In the genomic region with DNA sequence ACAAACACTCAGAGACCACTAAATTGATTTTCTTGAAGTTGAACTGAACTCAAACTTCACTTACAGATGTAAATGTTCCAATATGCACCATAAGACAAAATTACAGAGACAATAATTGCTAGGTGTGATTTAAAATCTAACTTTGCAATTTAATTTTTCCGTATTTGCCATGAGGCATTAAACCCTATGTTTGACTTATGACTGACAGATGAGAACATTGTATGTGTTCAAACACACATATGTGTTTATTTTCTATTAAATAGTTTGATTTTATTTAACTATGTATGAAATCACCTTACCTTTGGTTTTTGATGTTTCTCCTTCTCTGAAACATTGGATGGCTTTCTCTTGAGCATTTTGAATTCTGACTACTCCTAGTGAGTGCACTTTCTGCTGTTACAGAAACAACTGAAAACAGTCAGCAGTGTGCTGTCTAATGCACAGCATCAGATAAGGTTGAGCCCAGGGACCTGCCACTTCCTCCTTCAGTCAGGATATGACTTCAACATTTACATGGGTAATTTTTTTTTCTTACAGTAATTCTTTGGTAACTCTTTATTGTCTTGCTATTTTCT, we compare ENCODE assay signal across 9 cellular contexts. TPM values are rescaled to one million over a fixed set of nuclear protein-coding genes. Genes with fewer than 3 reads are reported as not detected.
DNase-seq lines count a peak whose midpoint lies in the region; ATAC-seq, FAIRE-seq and TF ChIP-seq lines count a peak whose summit lies in the region.
"Had no signal": no experiment of that assay in that cellular context is flagged by ENCODE, and none has a peak within 500 bp of the region (broad histone marks: within the 10 kb centered on the region; RNA-seq: fewer than 3 reads in every experiment).

A gene (minus strand): TSS at position 410 of the 575 bp plus-strand sequence. CDS start 54 bp downstream, at position 356.

- no peak for FAIRE-seq in kidney (lab: Jason Lieb, UNC)

- no peak for TF ChIP-seq CTCF in kidney (IDR thresholded peaks at IDR 0.05; ENCODE audit: borderline replicate concordance, extremely low read depth, insufficient read depth)

- peak; percentile 59 for TF ChIP-seq POLR2A in Raji (IDR thresholded peaks at IDR 0.05; ENCODE audit: insufficient read depth, low read depth, low read length)

- peaks cover 19 to 40% (median 37%) of the 10 kb centered on the region in 3 donors for H3K4me1 Mint-ChIP-seq in naive B cell

- peaks cover 4% of the 10 kb centered on the region in 2 donors for H3K9me3 Mint-ChIP-seq in activated naive CD4-positive, alpha-beta T cell treated with anti-CD3 and anti-CD28 coated beads, Interleukin-2, amount 50 U/mL, for 72 hours
- H3K9me3 Mint-ChIP-seq in naive B cell: no peaks in the 10 kb centered on the region

- H3K9me3 ChIP-seq in kidney (ENCODE audit: control insufficient read depth in 1 of 2, low read length in 2 of 2): no peaks in the 10 kb centered on the region

- no peaks in the 10 kb centered on the region for H3K27me3 Mint-ChIP-seq in naive B cell

- no peaks in the 10 kb centered on the region for H3K4me1 ChIP-seq in kidney (ENCODE audit: control insufficient read depth in 1 of 2, insufficient read depth in 1 of 2, low read depth in 1 of 2, low read length in 2 of 2)

- H3K36me3 ChIP-seq in kidney (ENCODE audit: control insufficient read depth in 1 of 2, insufficient read depth in 2 of 2, low read length in 2 of 2): no peaks in the 10 kb centered on the region

- DNase-seq in activated naive CD4-positive, alpha-beta T cell treated with anti-CD3 and anti-CD28 coated beads, Interleukin-2, amount 50 U/mL, for 72 hours (ENCODE audit: low spot score in 2 of 2): peak in 1 of 2 donors; percentile 59
- DNase-seq in naive B cell: peak; percentile 32
- DNase-seq in kidney: no peak
- DNase-seq in NCI-H1436 (lab: John Stamatoyannopoulos, UW): no peak
- DNase-seq in NCI-H345 (lab: John Stamatoyannopoulos, UW): no peak
- DNase-seq: IMR-90 had no signal

- peak; percentile 87 for ATAC-seq in GM18519 (IDR thresholded peaks at IDR 0.05; ENCODE audit: low FRiP score, unreplicated experiment)
- ATAC-seq in HG02884 (IDR thresholded peaks at IDR 0.05; ENCODE audit: unreplicated experiment): peak; percentile 83
- peak; percentile 88 to 90 for ATAC-seq in activated naive CD4-positive, alpha-beta T cell treated with anti-CD3 and anti-CD28 coated beads, Interleukin-2, amount 50 U/mL, for 72 hours
- ATAC-seq in naive B cell (ENCODE audit: low read depth in 2 of 2): peak; percentile 94

- H3K36me3 Mint-ChIP-seq in activated naive CD4-positive, alpha-beta T cell treated with anti-CD3 and anti-CD28 coated beads, Interleukin-2, amount 50 U/mL, for 72 hours: peaks cover 5 to 37% of the 10 kb centered on the region in 2 donors
- no peaks in the 10 kb centered on the region for H3K36me3 Mint-ChIP-seq in naive B cell

- peak within 1 kb of the TSS; percentile 77 to 96 (median 86) for H3K4me3 Mint-ChIP-seq in naive B cell

- H3K9ac ChIP-seq in kidney (ENCODE audit: low read length in 2 of 2): no peak within 1 kb of the TSS

- intact Hi-C loops in kidney (cut with DNase I): no loop called here

- peak within 1 kb of the TSS; percentile 89 to 97 for H3K27ac Mint-ChIP-seq in activated naive CD4-positive, alpha-beta T cell treated with anti-CD3 and anti-CD28 coated beads, Interleukin-2, amount 50 U/mL, for 72 hours
- H3K27ac Mint-ChIP-seq in naive B cell: peak within 1 kb of the TSS in 5 of 6 donors; percentile 7 to 95 (median 92)

- peak within 1 kb of the TSS in 1 of 2 donors; percentile 7 for H3K4me3 ChIP-seq in kidney (ENCODE audit: low read length in 2 of 2)

- H3K27ac ChIP-seq in kidney (ENCODE audit: low read depth in 2 of 2, low read length in 2 of 2): no peak within 1 kb of the TSS

RNA-seq across cellular contexts. Expression of the gene that starts here (rescaled TPM):
- 10 to 100 TPM; 74.5 to 89.4 TPM for total RNA-seq in activated naive CD4-positive, alpha-beta T cell treated with anti-CD3 and anti-CD28 coated beads, Interleukin-2, amount 50 U/mL, for 72 hours
- polyA plus RNA-seq in naive B cell (ENCODE audit: low read depth in 6 of 6) (10 to 100 TPM in 2 of 6 donors, 1 to 10 TPM in 4; 4.0 to 19.6 (median 6.0) TPM), kidney (ENCODE audit: insufficient read depth, low read depth, low replicate concordance) (1.4 TPM)
- total RNA-seq in kidney: 10.4 TPM
- total RNA-seq: IMR-90 had no signal
- polyA plus RNA-seq: IMR-90 had no signal
